8 cellular contexts compared by ENCODE assay signal in the genomic region with DNA sequence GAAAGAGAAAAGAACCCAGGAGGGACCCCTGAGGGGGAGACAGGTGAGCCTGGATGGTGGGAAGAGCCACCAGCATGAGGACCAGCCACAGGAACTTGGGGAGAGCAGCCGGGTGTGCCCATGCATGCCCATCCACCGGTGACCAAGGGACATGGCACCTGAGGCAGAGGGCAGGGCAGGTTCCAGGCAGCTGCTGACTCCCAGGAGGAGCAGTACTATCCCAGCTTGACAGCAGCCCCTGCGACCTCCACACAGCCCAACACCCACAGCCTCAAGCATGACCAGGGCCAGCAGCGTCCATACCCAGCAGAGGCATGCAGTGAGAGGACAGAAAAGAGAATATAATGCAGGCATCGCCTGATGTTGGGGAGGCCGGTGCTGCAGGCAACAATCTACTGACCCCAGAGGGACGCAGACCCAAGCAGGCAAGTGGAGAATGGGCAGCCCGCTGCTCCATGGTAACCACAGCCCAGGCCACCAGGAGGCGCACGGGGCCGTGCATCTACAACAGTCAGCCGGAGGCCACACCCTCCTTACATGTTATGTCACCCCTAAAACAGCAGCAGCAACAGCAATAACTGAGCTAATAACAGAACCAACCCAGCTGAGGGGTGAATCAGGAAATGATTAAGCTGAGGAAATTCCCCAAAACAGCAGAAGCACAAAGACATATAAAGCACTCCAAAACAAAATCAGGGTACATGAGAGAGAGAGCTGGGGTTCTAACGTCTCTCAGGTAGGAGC. TPM values are rescaled to one million over a fixed set of nuclear protein-coding genes. Genes with fewer than 3 reads are reported as not detected.
DNase-seq lines count a peak whose midpoint lies in the region; ATAC-seq and TF ChIP-seq lines count a peak whose summit lies in the region.

No MANE protein-coding gene starts in this region.

- no peaks in the 10 kb centered on the region for H3F3A ChIP-seq in DOHH2 (ENCODE audit: control insufficient read depth, insufficient read depth)

- TF ChIP-seq CTCF in DOHH2 (IDR thresholded peaks at IDR 0.05; ENCODE audit: low read depth, low read length, poor library complexity, severe bottlenecking): peak; percentile 96
- TF ChIP-seq CTCF in hepatocyte (IDR thresholded peaks at IDR 0.05; ENCODE audit: poor library complexity): peak; percentile 79

- no peaks in the 10 kb centered on the region for H3K27me3 ChIP-seq in DOHH2 (ENCODE audit: control insufficient read depth, low read length)
- no peaks in the 10 kb centered on the region for H3K27me3 ChIP-seq in hepatocyte
- no peaks in the 10 kb centered on the region for H3K27me3 ChIP-seq in skeletal muscle satellite cell (ENCODE audit: control insufficient read depth, insufficient read depth, low read length)

- H2AFZ ChIP-seq in hepatocyte: no peak overlapping the region

- no peak overlapping the region for H3K9ac ChIP-seq in skeletal muscle satellite cell (ENCODE audit: low read depth, low read length)

- H3K79me2 ChIP-seq in DOHH2 (ENCODE audit: control insufficient read depth, low read length) (no peaks in the 10 kb centered on the region), hepatocyte (no peaks in the 10 kb centered on the region)

- H3K4me1 ChIP-seq in DOHH2 (ENCODE audit: control insufficient read depth, low read length): peaks cover 12% of the 10 kb centered on the region
- no peaks in the 10 kb centered on the region for H3K4me1 ChIP-seq in hepatocyte (ENCODE audit: insufficient read depth)
- H3K4me1 ChIP-seq in skeletal muscle satellite cell (ENCODE audit: control insufficient read depth, insufficient read depth, low read length): peaks cover 4% of the 10 kb centered on the region

- H3K9me3 ChIP-seq in DOHH2 (ENCODE audit: control insufficient read depth, insufficient read depth, low read length) (no peaks in the 10 kb centered on the region), hepatocyte (ENCODE audit: low read depth) (no peaks in the 10 kb centered on the region), skeletal muscle satellite cell (replicated peaks; ENCODE audit: low read length) (no peaks in the 10 kb centered on the region)

- 41% methylated on average over 13 of the region's 13 CpGs for WGBS in hepatocyte (ENCODE audit: low lambda C conversion rate, missing lambda C conversion rate)

- DNase-seq in HT1080 (ENCODE audit: low read depth) (peak; percentile 68), T-helper 22 cell (ENCODE audit: low read depth) (peak; percentile 67), anterior cingulate cortex (lab: John Stamatoyannopoulos, UW) (peak in 36 of 58 donors; percentile 0 to 53 (median 27)), hepatocyte (ENCODE audit: low spot score) (peak; percentile 89), NCI-H1417 treated with DMSO at 0.1 percent for 48 hours (lab: John Stamatoyannopoulos, UW) (no peak)

- H4K20me1 ChIP-seq in DOHH2 (ENCODE audit: control insufficient read depth, insufficient read depth, low read depth, low read length) (peaks cover 5% of the 10 kb centered on the region; the same call in 1 of the 2 replicates), hepatocyte (ENCODE audit: insufficient read depth, poor library complexity, severe bottlenecking) (no peaks in the 10 kb centered on the region)

- peak overlapping the region; percentile 35 for H3K4me2 ChIP-seq in DOHH2 (ENCODE audit: low read length)
- H3K4me2 ChIP-seq in hepatocyte: no peak overlapping the region
- H3K4me2 ChIP-seq in skeletal muscle satellite cell (ENCODE audit: low read length): peak overlapping the region; percentile 3

- H3K36me3 ChIP-seq in DOHH2 (ENCODE audit: control insufficient read depth, low read length) (peaks cover 19% of the 10 kb centered on the region), hepatocyte (replicated peaks; ENCODE audit: insufficient read depth, low read depth) (no peaks in the 10 kb centered on the region), skeletal muscle satellite cell (ENCODE audit: insufficient read depth, low read length) (no peaks in the 10 kb centered on the region)

- no peaks in the 10 kb centered on the region for H3K9me2 ChIP-seq in DOHH2 (replicated peaks; ENCODE audit: control insufficient read depth, low read length)
- H3K9me2 ChIP-seq in hepatocyte (replicated peaks; ENCODE audit: insufficient read depth): no peaks in the 10 kb centered on the region

- ATAC-seq in GM21515 (IDR thresholded peaks at IDR 0.05; ENCODE audit: unreplicated experiment): peak; percentile 91

- H3K4me3 ChIP-seq in DOHH2 (ENCODE audit: low read length) (no peak overlapping the region), hepatocyte (no peak overlapping the region), skeletal muscle satellite cell (ENCODE audit: low read length) (no peak overlapping the region)

- H3K27ac ChIP-seq in DOHH2 (ENCODE audit: low read depth, low read length) (peak overlapping the region; percentile 21), hepatocyte (no peak overlapping the region)

RNA-seq across cellular contexts. Expression of gene ANKMY1, which starts 44.1 kb away (rescaled TPM):
- total RNA-seq in HT1080 (2014; rRNA removed; shearing (Covaris generic)): 5.9 and 6.0 TPM in 2 replicates
- 7.0 and 8.3 TPM in 2 replicates for polyA plus RNA-seq in HT1080 (2015; cell fraction: cytosol; rRNA removed)
- polyA plus RNA-seq in HT1080 (2015; cell fraction: nucleus; rRNA removed): 19.7 and 23.9 TPM in 2 replicates
- 6.7 and 9.2 TPM in 2 replicates for total RNA-seq in hepatocyte
- 7.8 and 11.1 TPM in 2 replicates for polyA plus RNA-seq in hepatocyte
- 8.4 and 10.0 TPM in 2 replicates for total RNA-seq in skeletal muscle satellite cell (2012; rRNA removed)

RNA-seq across cellular contexts. Expression of gene DUSP28, which starts 46.4 kb away (rescaled TPM):
- total RNA-seq in HT1080 (2014; rRNA removed; shearing (Covaris generic)): 3.6 and 4.9 TPM in 2 replicates
- polyA plus RNA-seq in HT1080 (2015; cell fraction: cytosol; rRNA removed): 4.3 and 5.4 TPM in 2 replicates
- polyA plus RNA-seq in HT1080 (2015; cell fraction: nucleus; rRNA removed): 4.9 and 6.0 TPM in 2 replicates
- total RNA-seq in hepatocyte: 4.6 and 4.8 TPM in 2 replicates
- 6.3 and 6.8 TPM in 2 replicates for polyA plus RNA-seq in hepatocyte
- 3.3 and 4.2 TPM in 2 replicates for total RNA-seq in skeletal muscle satellite cell (2012; rRNA removed)

RNA-seq across cellular contexts. Expression of gene RNPEPL1, which starts 54.6 kb away (rescaled TPM):
- total RNA-seq in HT1080 (2014; rRNA removed; shearing (Covaris generic)): 19.2 and 23.6 TPM in 2 replicates
- 63.9 and 66.6 TPM in 2 replicates for polyA plus RNA-seq in HT1080 (2015; cell fraction: cytosol; rRNA removed)
- 52.2 and 65.4 TPM in 2 replicates for polyA plus RNA-seq in HT1080 (2015; cell fraction: nucleus; rRNA removed)
- total RNA-seq in hepatocyte: 36.9 and 46.3 TPM in 2 replicates
- polyA plus RNA-seq in hepatocyte: 57.2 and 58.1 TPM in 2 replicates
- 9.6 and 12.5 TPM in 2 replicates for total RNA-seq in skeletal muscle satellite cell (2012; rRNA removed)
